1 cellular context compared by ENCODE assay signal in the genomic region with DNA sequence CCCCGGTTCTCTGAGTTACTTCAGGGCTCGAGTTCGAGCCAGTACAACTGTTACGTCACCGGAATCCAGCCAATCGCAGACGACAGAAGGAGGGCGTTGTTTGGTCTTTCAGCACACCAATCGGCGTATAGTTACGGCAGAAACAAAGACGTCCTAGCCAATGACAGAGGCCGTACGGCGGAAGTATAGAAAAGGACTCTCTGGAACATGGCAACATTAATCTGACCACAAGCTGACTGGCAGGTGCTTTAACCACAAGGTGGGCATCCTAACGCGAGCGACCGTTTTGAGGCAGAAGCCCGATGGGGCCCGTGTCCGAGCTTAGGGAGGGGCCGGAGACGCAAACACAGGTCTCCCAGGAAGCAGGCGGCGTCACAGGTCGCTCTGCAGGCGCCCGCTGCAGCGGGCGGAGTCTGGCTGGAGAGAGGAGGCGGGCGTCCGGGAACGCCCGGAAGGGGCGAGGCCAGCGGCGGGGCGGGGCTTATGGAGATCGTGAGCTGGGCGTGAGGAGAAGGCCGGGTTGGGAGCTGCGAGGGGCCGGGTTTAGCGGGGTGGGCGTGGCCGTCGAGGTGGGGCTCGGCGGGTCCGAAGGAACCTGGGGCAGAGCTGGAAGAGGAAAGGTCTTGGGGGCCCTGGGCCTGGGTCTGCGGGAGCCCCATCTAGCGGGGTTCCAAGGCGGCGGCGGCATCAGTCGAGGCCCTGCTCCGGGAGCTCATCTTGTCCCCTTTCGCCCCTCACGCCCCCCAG.
TF ChIP-seq lines count a peak whose summit lies in the region.

A gene with protein sequence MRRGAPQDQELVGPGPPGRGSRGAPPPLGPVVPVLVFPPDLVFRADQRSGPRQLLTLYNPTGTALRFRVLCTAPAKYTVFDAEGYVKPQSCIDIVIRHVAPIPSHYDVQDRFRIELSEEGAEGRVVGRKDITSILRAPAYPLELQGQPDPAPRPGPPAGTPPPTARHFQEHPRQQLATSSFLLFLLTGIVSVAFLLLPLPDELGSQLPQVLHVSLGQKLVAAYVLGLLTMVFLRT (plus strand): TSS at position 558 of the 747 bp plus-strand sequence. CDS start 252 bp downstream, outside the sequence.

TF ChIP-seq in HepG2, 621 proteins besides CTCF, POLR2A, EP300 and RAD21 (continues in another document):
- TF ChIP-seq HMGXB3 (CRISPR knock-in tag; IDR thresholded peaks at IDR 0.05; ENCODE audit: borderline replicate concordance) (no peak), SAP130 (CRISPR knock-in tag; IDR thresholded peaks at IDR 0.05; ENCODE audit: low read depth) (peak; percentile 78; the same call in 1 of the 2 replicates), KLF12 (CRISPR knock-in tag; IDR thresholded peaks at IDR 0.05; ENCODE audit: borderline replicate concordance) (peak; percentile 69; the same call in 1 of the 2 replicates), HCFC1 (IDR thresholded peaks at IDR 0.05; ENCODE audit: low read depth, low read length) (peak; percentile 36; the same call in 1 of the 2 replicates), TBX2 (CRISPR knock-in tag; IDR thresholded peaks at IDR 0.05; ENCODE audit: borderline replicate concordance) (peak; percentile 32; the same call in 1 of the 2 replicates), ELF1 (CRISPR knock-in tag; IDR thresholded peaks at IDR 0.05) (peak; percentile 91), FOXA3 (CRISPR knock-in tag; IDR thresholded peaks at IDR 0.05) (no peak), ZNF713 (CRISPR knock-in tag; IDR thresholded peaks at IDR 0.05) (no peak), ZNF784 (CRISPR knock-in tag; IDR thresholded peaks at IDR 0.05; ENCODE audit: borderline replicate concordance) (no peak), ZBED4 (CRISPR knock-in tag; IDR thresholded peaks at IDR 0.05; ENCODE audit: borderline replicate concordance) (peak; percentile 38; the same call in 1 of the 2 replicates), ZNF768 (CRISPR knock-in tag; IDR thresholded peaks at IDR 0.05) (peak; percentile 18; the same call in 1 of the 2 replicates), MEF2D (CRISPR knock-in tag; IDR thresholded peaks at IDR 0.05) (no peak), RELA (CRISPR knock-in tag; IDR thresholded peaks at IDR 0.05) (peak; percentile 59; the same call in 1 of the 2 replicates), DRAP1 (CRISPR knock-in tag; IDR thresholded peaks at IDR 0.05) (peak; percentile 13; the same call in 1 of the 2 replicates), U2AF1 (optimal IDR thresholded peaks at IDR 0.05; ENCODE audit: low read depth, low read length) (peak; percentile 40), MLXIP (CRISPR knock-in tag; IDR thresholded peaks at IDR 0.05; ENCODE audit: borderline replicate concordance) (no peak), ZNF816 (CRISPR knock-in tag; IDR thresholded peaks at IDR 0.05; ENCODE audit: borderline replicate concordance) (peak; percentile 72; the same call in 1 of the 2 replicates), NRL (CRISPR knock-in tag; IDR thresholded peaks at IDR 0.05; ENCODE audit: borderline replicate concordance) (peak; percentile 52; the same call in 1 of the 2 replicates), SUZ12 (IDR thresholded peaks at IDR 0.05; ENCODE audit: low read depth, low read length) (no peak), PHF8 (CRISPR knock-in tag; IDR thresholded peaks at IDR 0.05) (peak; percentile 74), TAF1 (CRISPR knock-in tag; IDR thresholded peaks at IDR 0.05) (peak; percentile 33; the same call in 1 of the 2 replicates), SKI (IDR thresholded peaks at IDR 0.05; ENCODE audit: partially characterized antibody) (peak; percentile 19), CEBPG (CRISPR knock-in tag; IDR thresholded peaks at IDR 0.05) (peak; percentile 59), SALL2 (CRISPR knock-in tag; IDR thresholded peaks at IDR 0.05) (no peak), PATZ1 (CRISPR knock-in tag; IDR thresholded peaks at IDR 0.05) (no peak), TGIF2 (CRISPR knock-in tag; IDR thresholded peaks at IDR 0.05) (0 out of 2 replicates have a peak, but pooled peaks have one; percentile 41), HOXA3 (CRISPR knock-in tag; IDR thresholded peaks at IDR 0.05) (peak; percentile 46), TEF (CRISPR knock-in tag; IDR thresholded peaks at IDR 0.05) (0 out of 2 replicates have a peak, but pooled peaks have one; percentile 49), HNRNPL (IDR thresholded peaks at IDR 0.05; ENCODE audit: low read depth, low read length) (peak; percentile 50; the same call in 1 of the 2 replicates), SATB2 (CRISPR knock-in tag; IDR thresholded peaks at IDR 0.05) (0 out of 2 replicates have a peak, but pooled peaks have one; percentile 4), SP2 (CRISPR knock-in tag; IDR thresholded peaks at IDR 0.05) (peak; percentile 80)
- TF ChIP-seq, protein P1, sequence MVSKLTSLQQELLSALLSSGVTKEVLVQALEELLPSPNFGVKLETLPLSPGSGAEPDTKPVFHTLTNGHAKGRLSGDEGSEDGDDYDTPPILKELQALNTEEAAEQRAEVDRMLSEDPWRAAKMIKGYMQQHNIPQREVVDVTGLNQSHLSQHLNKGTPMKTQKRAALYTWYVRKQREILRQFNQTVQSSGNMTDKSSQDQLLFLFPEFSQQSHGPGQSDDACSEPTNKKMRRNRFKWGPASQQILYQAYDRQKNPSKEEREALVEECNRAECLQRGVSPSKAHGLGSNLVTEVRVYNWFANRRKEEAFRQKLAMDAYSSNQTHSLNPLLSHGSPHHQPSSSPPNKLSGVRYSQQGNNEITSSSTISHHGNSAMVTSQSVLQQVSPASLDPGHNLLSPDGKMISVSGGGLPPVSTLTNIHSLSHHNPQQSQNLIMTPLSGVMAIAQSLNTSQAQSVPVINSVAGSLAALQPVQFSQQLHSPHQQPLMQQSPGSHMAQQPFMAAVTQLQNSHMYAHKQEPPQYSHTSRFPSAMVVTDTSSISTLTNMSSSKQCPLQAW (CRISPR knock-in tag; IDR thresholded peaks at IDR 0.05) = peak; percentile 38; the same call in 1 of the 2 replicates
- TF ChIP-seq, protein P2, sequence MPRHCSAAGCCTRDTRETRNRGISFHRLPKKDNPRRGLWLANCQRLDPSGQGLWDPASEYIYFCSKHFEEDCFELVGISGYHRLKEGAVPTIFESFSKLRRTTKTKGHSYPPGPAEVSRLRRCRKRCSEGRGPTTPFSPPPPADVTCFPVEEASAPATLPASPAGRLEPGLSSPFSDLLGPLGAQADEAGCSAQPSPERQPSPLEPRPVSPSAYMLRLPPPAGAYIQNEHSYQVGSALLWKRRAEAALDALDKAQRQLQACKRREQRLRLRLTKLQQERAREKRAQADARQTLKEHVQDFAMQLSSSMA (CRISPR knock-in tag; IDR thresholded peaks at IDR 0.05) = no peak
